1 cellular context compared by ENCODE assay signal in the genomic region with DNA sequence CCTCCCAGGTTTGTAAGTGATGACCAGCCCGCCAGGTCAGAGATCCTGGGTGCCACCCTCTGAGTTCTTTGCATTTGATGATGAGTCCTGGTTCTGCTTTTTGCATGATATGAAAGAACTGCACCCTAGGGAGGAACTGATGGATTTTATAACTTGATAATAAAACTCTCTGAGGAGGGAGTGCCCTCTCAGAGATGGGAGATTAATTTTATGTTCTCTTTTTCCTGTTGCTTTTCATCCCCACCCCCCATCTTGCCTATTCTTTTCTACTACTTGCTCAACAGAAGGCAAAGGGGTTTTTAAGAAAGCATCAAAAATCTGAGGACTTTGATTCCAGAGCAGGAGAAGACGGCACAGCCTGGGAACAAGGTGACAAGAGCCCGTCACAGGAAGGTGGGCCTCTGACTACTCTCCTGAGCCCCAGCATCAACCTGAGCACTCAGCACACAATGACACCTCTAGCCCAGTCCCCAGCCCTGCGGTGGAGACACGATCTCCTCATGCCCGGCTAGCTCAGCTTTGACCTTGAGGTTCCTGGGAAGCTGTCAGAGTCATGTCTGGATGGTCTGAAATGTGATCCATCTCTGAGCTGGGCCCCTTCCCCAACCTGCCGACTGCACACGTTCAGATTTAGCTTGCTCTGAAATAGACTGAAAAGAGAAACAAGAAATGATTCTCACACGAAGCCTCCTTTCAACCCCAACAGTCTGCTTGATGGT.
TF ChIP-seq lines count a peak whose summit lies in the region.

No MANE protein-coding gene starts in this region.

TF ChIP-seq in HEK293, 187 proteins besides CTCF, POLR2A, EP300 and RAD21 (continued from another document):
- TF ChIP-seq, protein P1, sequence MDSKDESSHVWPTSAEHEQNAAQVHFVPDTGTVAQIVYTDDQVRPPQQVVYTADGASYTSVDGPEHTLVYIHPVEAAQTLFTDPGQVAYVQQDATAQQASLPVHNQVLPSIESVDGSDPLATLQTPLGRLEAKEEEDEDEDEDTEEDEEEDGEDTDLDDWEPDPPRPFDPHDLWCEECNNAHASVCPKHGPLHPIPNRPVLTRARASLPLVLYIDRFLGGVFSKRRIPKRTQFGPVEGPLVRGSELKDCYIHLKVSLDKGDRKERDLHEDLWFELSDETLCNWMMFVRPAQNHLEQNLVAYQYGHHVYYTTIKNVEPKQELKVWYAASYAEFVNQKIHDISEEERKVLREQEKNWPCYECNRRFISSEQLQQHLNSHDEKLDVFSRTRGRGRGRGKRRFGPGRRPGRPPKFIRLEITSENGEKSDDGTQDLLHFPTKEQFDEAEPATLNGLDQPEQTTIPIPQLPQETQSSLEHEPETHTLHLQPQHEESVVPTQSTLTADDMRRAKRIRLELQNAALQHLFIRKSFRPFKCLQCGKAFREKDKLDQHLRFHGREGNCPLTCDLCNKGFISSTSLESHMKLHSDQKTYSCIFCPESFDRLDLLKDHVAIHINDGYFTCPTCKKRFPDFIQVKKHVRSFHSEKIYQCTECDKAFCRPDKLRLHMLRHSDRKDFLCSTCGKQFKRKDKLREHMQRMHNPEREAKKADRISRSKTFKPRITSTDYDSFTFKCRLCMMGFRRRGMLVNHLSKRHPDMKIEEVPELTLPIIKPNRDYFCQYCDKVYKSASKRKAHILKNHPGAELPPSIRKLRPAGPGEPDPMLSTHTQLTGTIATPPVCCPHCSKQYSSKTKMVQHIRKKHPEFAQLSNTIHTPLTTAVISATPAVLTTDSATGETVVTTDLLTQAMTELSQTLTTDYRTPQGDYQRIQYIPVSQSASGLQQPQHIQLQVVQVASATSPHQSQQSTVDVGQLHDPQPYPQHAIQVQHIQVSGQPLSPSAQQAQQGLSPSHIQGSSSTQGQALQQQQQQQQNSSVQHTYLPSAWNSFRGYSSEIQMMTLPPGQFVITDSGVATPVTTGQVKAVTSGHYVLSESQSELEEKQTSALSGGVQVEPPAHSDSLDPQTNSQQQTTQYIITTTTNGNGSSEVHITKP (tag by site-specific recombination; IDR thresholded peaks at IDR 0.05), result no peak
